2 cellular contexts compared by ENCODE assay signal in genomic region chr15:52301265-52301847, GRCh38.
A peak's percentile ranks its signal among the peaks of the same experiment; 100 is the strongest.
TF ChIP-seq lines count a peak whose summit lies in the region.

No MANE protein-coding gene starts in this region.

TF ChIP-seq in HepG2, 621 proteins besides CTCF, POLR2A, EP300 and RAD21 (continues in another document):
- TF ChIP-seq SOX13 (IDR thresholded peaks at IDR 0.05), result no peak
- TF ChIP-seq SOX13 (CRISPR knock-in tag; conservative IDR thresholded peaks at IDR 0.05 in 1 of 2, IDR thresholded peaks at IDR 0.05 in 1 of 2), result peak in 1 of 2 experiments; percentile 65; a peak in 2 of 4 replicates
- TF ChIP-seq PAXIP1 (CRISPR knock-in tag; conservative IDR thresholded peaks at IDR 0.05), result peak; percentile 51
- TF ChIP-seq REPIN1 (CRISPR knock-in tag; IDR thresholded peaks at IDR 0.05; ENCODE audit: borderline replicate concordance, low read depth), result no peak
- no peak for TF ChIP-seq WIZ (CRISPR knock-in tag; IDR thresholded peaks at IDR 0.05)
- TF ChIP-seq ZNF136 (CRISPR knock-in tag; IDR thresholded peaks at IDR 0.05; ENCODE audit: low read depth), result no peak
- no peak for TF ChIP-seq IRF1 (CRISPR knock-in tag; IDR thresholded peaks at IDR 0.05; ENCODE audit: low read depth)
- TF ChIP-seq TEAD3 (CRISPR knock-in tag; optimal IDR thresholded peaks at IDR 0.05; ENCODE audit: borderline replicate concordance), result peak; percentile 20
- no peak for TF ChIP-seq PHF21A (CRISPR knock-in tag; IDR thresholded peaks at IDR 0.05)
- no peak for TF ChIP-seq PBX2 (CRISPR knock-in tag; IDR thresholded peaks at IDR 0.05)
- TF ChIP-seq ZNF777 (CRISPR knock-in tag; IDR thresholded peaks at IDR 0.05), result no peak
- no peak for TF ChIP-seq NR2C2 (CRISPR knock-in tag; IDR thresholded peaks at IDR 0.05; ENCODE audit: borderline replicate concordance)
- no peak for TF ChIP-seq ISX (CRISPR knock-in tag; conservative IDR thresholded peaks at IDR 0.05)
- no peak for TF ChIP-seq ZFP90 (CRISPR knock-in tag; IDR thresholded peaks at IDR 0.05; ENCODE audit: borderline replicate concordance)
- no peak for TF ChIP-seq SOX6 (IDR thresholded peaks at IDR 0.05)
- TF ChIP-seq SOX6 (CRISPR knock-in tag; IDR thresholded peaks at IDR 0.05), result peak; percentile 64; the same call in 1 of the 2 replicates
- TF ChIP-seq, protein P1, sequence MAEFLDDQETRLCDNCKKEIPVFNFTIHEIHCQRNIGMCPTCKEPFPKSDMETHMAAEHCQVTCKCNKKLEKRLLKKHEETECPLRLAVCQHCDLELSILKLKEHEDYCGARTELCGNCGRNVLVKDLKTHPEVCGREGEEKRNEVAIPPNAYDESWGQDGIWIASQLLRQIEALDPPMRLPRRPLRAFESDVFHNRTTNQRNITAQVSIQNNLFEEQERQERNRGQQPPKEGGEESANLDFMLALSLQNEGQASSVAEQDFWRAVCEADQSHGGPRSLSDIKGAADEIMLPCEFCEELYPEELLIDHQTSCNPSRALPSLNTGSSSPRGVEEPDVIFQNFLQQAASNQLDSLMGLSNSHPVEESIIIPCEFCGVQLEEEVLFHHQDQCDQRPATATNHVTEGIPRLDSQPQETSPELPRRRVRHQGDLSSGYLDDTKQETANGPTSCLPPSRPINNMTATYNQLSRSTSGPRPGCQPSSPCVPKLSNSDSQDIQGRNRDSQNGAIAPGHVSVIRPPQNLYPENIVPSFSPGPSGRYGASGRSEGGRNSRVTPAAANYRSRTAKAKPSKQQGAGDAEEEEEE (CRISPR knock-in tag; IDR thresholded peaks at IDR 0.05; ENCODE audit: borderline replicate concordance), result no peak
- TF ChIP-seq ZNF572 (CRISPR knock-in tag; IDR thresholded peaks at IDR 0.05), result no peak
- TF ChIP-seq GABPB1 (CRISPR knock-in tag; IDR thresholded peaks at IDR 0.05), result no peak
- TF ChIP-seq ZBTB10 (CRISPR knock-in tag; IDR thresholded peaks at IDR 0.05; ENCODE audit: borderline replicate concordance), result no peak
- no peak for TF ChIP-seq ZNF205 (CRISPR knock-in tag; IDR thresholded peaks at IDR 0.05)
- TF ChIP-seq XBP1 (CRISPR knock-in tag; IDR thresholded peaks at IDR 0.05), result no peak

TF ChIP-seq in WTC11, 78 proteins besides CTCF, POLR2A, EP300 and RAD21:
- TF ChIP-seq JAZF1 (CRISPR knock-in tag; IDR thresholded peaks at IDR 0.05) (no peak), NR3C1 (CRISPR knock-in tag; conservative IDR thresholded peaks at IDR 0.05; ENCODE audit: low read depth) (no peak), TCF7 (CRISPR knock-in tag; IDR thresholded peaks at IDR 0.05; ENCODE audit: low read depth) (no peak), TP53 (CRISPR knock-in tag; IDR thresholded peaks at IDR 0.05) (no peak), HMGXB4 (CRISPR knock-in tag; IDR thresholded peaks at IDR 0.05) (no peak), SP1 (CRISPR knock-in tag; conservative IDR thresholded peaks at IDR 0.05) (no peak), HMGA2 (CRISPR knock-in tag; IDR thresholded peaks at IDR 0.05) (no peak)
- TF ChIP-seq, protein P2, sequence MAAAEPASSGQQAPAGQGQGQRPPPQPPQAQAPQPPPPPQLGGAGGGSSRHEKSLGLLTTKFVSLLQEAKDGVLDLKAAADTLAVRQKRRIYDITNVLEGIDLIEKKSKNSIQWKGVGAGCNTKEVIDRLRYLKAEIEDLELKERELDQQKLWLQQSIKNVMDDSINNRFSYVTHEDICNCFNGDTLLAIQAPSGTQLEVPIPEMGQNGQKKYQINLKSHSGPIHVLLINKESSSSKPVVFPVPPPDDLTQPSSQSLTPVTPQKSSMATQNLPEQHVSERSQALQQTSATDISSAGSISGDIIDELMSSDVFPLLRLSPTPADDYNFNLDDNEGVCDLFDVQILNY (CRISPR knock-in tag; IDR thresholded peaks at IDR 0.05), result no peak
